In genomic region chr15:32979710-32980109, GRCh38 we compare ENCODE assay signal across 16 cellular contexts.
DNase-seq lines count a peak whose midpoint lies in the region; ATAC-seq and TF ChIP-seq lines count a peak whose summit lies in the region.
"Had no signal": no experiment of that assay in that cellular context is flagged by ENCODE, and none has a peak within 500 bp of the region (broad histone marks: within the 10 kb centered on the region; RNA-seq: fewer than 3 reads in every experiment).

No MANE protein-coding gene starts in this region.

- no peak overlapping the region for H3K27ac ChIP-seq in Panc1 (ENCODE audit: low read length)
- peak overlapping the region; percentile 91 for H3K27ac ChIP-seq in osteoblast (ENCODE audit: low read depth, low read length)
- H3K27ac ChIP-seq in suprapubic skin, result no peak overlapping the region
- H3K27ac ChIP-seq: colonic mucosa, neutrophil, RWPE1 had no signal

- WGBS in suprapubic skin, result 84% methylated on average over 3 of the region's 3 CpGs

- peak overlapping the region; percentile 72 for H3K4me2 ChIP-seq in osteoblast (ENCODE audit: insufficient read depth, low read length)

- no peaks in the 10 kb centered on the region for H4K20me1 ChIP-seq in osteoblast (ENCODE audit: insufficient read depth, low read length)

- ATAC-seq in Panc1 (peak; percentile 63; the same call in 1 of the 2 replicates), HG02678 (IDR thresholded peaks at IDR 0.05; ENCODE audit: unreplicated experiment) (no peak)
- ATAC-seq: left ventricle myocardium superior had no signal

- H3K4me1 ChIP-seq in Panc1 (ENCODE audit: control insufficient read depth, insufficient read depth, low read length) (no peaks in the 10 kb centered on the region), osteoblast (ENCODE audit: insufficient read depth, low read length) (peaks cover 24% of the 10 kb centered on the region), suprapubic skin (no peaks in the 10 kb centered on the region)
- H3K4me1 ChIP-seq: colonic mucosa had no signal

- no peak overlapping the region for H3K4me3 ChIP-seq in Panc1 (ENCODE audit: low read depth in 2 of 2, low read length in 2 of 2)
- no peak overlapping the region for H3K4me3 ChIP-seq in epithelial cell of proximal tubule (ENCODE audit: low read depth, low read length)
- peak overlapping the region; percentile 36 for H3K4me3 ChIP-seq in osteoblast (ENCODE audit: insufficient read depth, low read length)
- no peak overlapping the region for H3K4me3 ChIP-seq in suprapubic skin
- H3K4me3 ChIP-seq: colonic mucosa, thyroid gland had no signal

- POLR2A ChIA-PET in Panc1 (lab: Charles Lee), result no interaction called here

- no peak for TF ChIP-seq POLR2A in suprapubic skin (IDR thresholded peaks at IDR 0.05)

- DNase-seq in ELR (ENCODE audit: low read depth), result peak; percentile 96
- DNase-seq in Panc1 (ENCODE audit: low read depth, low spot score), result no peak
- DNase-seq in epithelial cell of proximal tubule (ENCODE audit: low read depth), result peak; percentile 93
- DNase-seq in osteoblast (ENCODE audit: insufficient read length, low spot score, missing footprints), result peak; percentile 94
- no peak for DNase-seq in NOMO-1 treated with DMSO at 0.1 percent for 48 hours (lab: John Stamatoyannopoulos, UW; ENCODE audit: unreplicated experiment)
- no peak for DNase-seq in suprapubic skin (ENCODE audit: low spot score in 2 of 2)
- DNase-seq in OCI-M2 (lab: John Stamatoyannopoulos, UW; ENCODE audit: unreplicated experiment), result no peak
- DNase-seq: colonic mucosa; glutamatergic neuron; NCI-H1092 treated with DMSO at 0.1 percent for 48 hours; stimulated activated CD4-positive, alpha-beta T cell treated with anti-CD3 and anti-CD28 coated beads, Interleukin-12 subunit alpha, Interleukin-12 subunit beta, amount 100 ng/mL, for 4 hours; thyroid gland had no signal

- TF ChIP-seq EP300 in suprapubic skin (IDR thresholded peaks at IDR 0.05), result no peak

- no peaks in the 10 kb centered on the region for H3K9me3 ChIP-seq in Panc1 (ENCODE audit: control insufficient read depth, insufficient read depth, low read depth, low read length)
- no peaks in the 10 kb centered on the region for H3K9me3 ChIP-seq in osteoblast (ENCODE audit: low read depth, low read length)
- H3K9me3 ChIP-seq in suprapubic skin, result no peaks in the 10 kb centered on the region
- H3K9me3 ChIP-seq: colonic mucosa, neutrophil, thyroid gland had no signal

- no peak overlapping the region for H2AFZ ChIP-seq in osteoblast (ENCODE audit: low read length)

- no peaks in the 10 kb centered on the region for H3K36me3 ChIP-seq in Panc1 (ENCODE audit: control insufficient read depth, insufficient read depth, low read length)
- H3K36me3 ChIP-seq in osteoblast (ENCODE audit: insufficient read depth, low read length), result no peaks in the 10 kb centered on the region
- no peaks in the 10 kb centered on the region for H3K36me3 ChIP-seq in suprapubic skin
- H3K36me3 ChIP-seq: colonic mucosa, neutrophil, thyroid gland had no signal

- CTCF ChIA-PET in Panc1 (lab: Charles Lee), result no interaction called here

- intact Hi-C loops in Panc1 (cut with micrococcal nuclease; ENCODE audit: unreplicated experiment), result loop anchor here (10.0 kb wide), 1 partner anchor 55 kb away; no protein-coding TSS in a partner anchor

- peaks cover 29% of the 10 kb centered on the region for H3K79me2 ChIP-seq in osteoblast (ENCODE audit: insufficient read depth, low read length)

- no peaks in the 10 kb centered on the region for H3K27me3 ChIP-seq in Panc1 (ENCODE audit: control insufficient read depth, insufficient read depth, low read length)
- H3K27me3 ChIP-seq in osteoblast (ENCODE audit: insufficient read depth, low read length), result no peaks in the 10 kb centered on the region
- no peaks in the 10 kb centered on the region for H3K27me3 ChIP-seq in suprapubic skin
- H3K27me3 ChIP-seq: colonic mucosa, thyroid gland had no signal

- in situ Hi-C loops in Panc1 (cut with HindIII; ENCODE audit: low pct_unique_long_range_greater_than_20kb, low sequenced_read_pairs), result no loop called here

- BruUV-seq in Panc1 (replicated peaks; lab: Mats Ljungman, UMichigan), result no TSS peak

- TF ChIP-seq CTCF in Panc1 (IDR thresholded peaks at IDR 0.05) (no peak), epithelial cell of proximal tubule (conservative IDR thresholded peaks at IDR 0.05; ENCODE audit: low read depth, low read length) (no peak), osteoblast (IDR thresholded peaks at IDR 0.05; ENCODE audit: extremely low read depth, low read depth, low read length) (no peak), suprapubic skin (IDR thresholded peaks at IDR 0.05) (no peak)

Comparison
In these comparisons a context has a peak if more than half of its experiments do, and no peak if none do; other contexts are left out.
1. DNase-seq: peak in ELR (single experiment), epithelial cell of proximal tubule (single experiment) and osteoblast (single experiment); none in Panc1 (single experiment), NOMO-1 treated with DMSO at 0.1 percent for 48 hours (single experiment), suprapubic skin (0 of 2) and OCI-M2 (single experiment).